ENCODE assay signal across 1 cellular context in genomic region chr13:100129605-100130004, GRCh38.
TF ChIP-seq lines count a peak whose summit lies in the region.

No MANE protein-coding gene starts in this region.

TF ChIP-seq in GM23338, 12 proteins besides CTCF, POLR2A, EP300 and RAD21 (continued from another document):
- TF ChIP-seq ZNF462 (CRISPR knock-in tag; IDR thresholded peaks at IDR 0.05) (peak; percentile 97), ZNF331 (CRISPR knock-in tag; IDR thresholded peaks at IDR 0.05; ENCODE audit: low read depth) (no peak), STAT1 (IDR thresholded peaks at IDR 0.05; ENCODE audit: unreplicated experiment) (no peak), JUNB (IDR thresholded peaks at IDR 0.05; ENCODE audit: unreplicated experiment) (no peak), ZNF114 (CRISPR knock-in tag; IDR thresholded peaks at IDR 0.05) (0 out of 2 replicates have a peak, but pooled peaks have one; percentile 34), EZH2 (IDR thresholded peaks at IDR 0.05; ENCODE audit: low read depth, unreplicated experiment) (no peak)
- TF ChIP-seq, protein P1, sequence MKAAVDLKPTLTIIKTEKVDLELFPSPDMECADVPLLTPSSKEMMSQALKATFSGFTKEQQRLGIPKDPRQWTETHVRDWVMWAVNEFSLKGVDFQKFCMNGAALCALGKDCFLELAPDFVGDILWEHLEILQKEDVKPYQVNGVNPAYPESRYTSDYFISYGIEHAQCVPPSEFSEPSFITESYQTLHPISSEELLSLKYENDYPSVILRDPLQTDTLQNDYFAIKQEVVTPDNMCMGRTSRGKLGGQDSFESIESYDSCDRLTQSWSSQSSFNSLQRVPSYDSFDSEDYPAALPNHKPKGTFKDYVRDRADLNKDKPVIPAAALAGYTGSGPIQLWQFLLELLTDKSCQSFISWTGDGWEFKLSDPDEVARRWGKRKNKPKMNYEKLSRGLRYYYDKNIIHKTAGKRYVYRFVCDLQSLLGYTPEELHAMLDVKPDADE (IDR thresholded peaks at IDR 0.05) = no peak
